In genomic region chr5:87400305-87400899, GRCh38 we compare ENCODE assay signal across 9 cellular contexts. TPM values are rescaled to one million over a fixed set of nuclear protein-coding genes. Genes with fewer than 3 reads are reported as not detected.
DNase-seq lines count a peak whose midpoint lies in the region; ATAC-seq, FAIRE-seq and TF ChIP-seq lines count a peak whose summit lies in the region.
"Had no signal": no experiment of that assay in that cellular context is flagged by ENCODE, and none has a peak within 500 bp of the region (broad histone marks: within the 10 kb centered on the region; RNA-seq: fewer than 3 reads in every experiment).

No MANE protein-coding gene starts in this region.

- H3K4me1 ChIP-seq in smooth muscle cell (ENCODE audit: low read depth) = no peaks in the 10 kb centered on the region
- H3K4me1 ChIP-seq: BLaER1 had no signal

- peaks cover 35% of the 10 kb centered on the region for H3K36me3 ChIP-seq in smooth muscle cell (ENCODE audit: low read depth)
- peaks cover 23% of the 10 kb centered on the region for H3K36me3 ChIP-seq in H7 (replicated peaks; ENCODE audit: control insufficient read depth, insufficient read depth, low read length)

- TF ChIP-seq CTCF in smooth muscle cell (IDR thresholded peaks at IDR 0.05; ENCODE audit: borderline replicate concordance, insufficient read depth, poor library complexity, severe bottlenecking) = peak; percentile 60

- no peak overlapping the region for H3K4me3 ChIP-seq in smooth muscle cell
- no peak overlapping the region for H3K4me3 ChIP-seq in H7 (ENCODE audit: insufficient read depth, low read depth, low read length)
- H3K4me3 ChIP-seq: BLaER1 had no signal

- ATAC-seq in GM21529 (IDR thresholded peaks at IDR 0.05; ENCODE audit: unreplicated experiment) = peak; percentile 86

- H2AFZ ChIP-seq in smooth muscle cell (ENCODE audit: low read depth) = no peak overlapping the region

- 86% methylated on average over 4 of the region's 4 CpGs for WGBS in smooth muscle cell (ENCODE audit: low lambda C conversion rate)

- in situ Hi-C loops in KBM-7 (cut with MboI; ENCODE audit: low pct_unique_long_range_greater_than_20kb, low sequenced_read_pairs) = no loop called here

- H3K27me3 ChIP-seq in smooth muscle cell (ENCODE audit: low read depth) (no peaks in the 10 kb centered on the region), H7 (ENCODE audit: control insufficient read depth, insufficient read depth, low read length) (no peaks in the 10 kb centered on the region)
- H3K27me3 ChIP-seq: BLaER1 had no signal

- H3K79me2 ChIP-seq in smooth muscle cell (ENCODE audit: low read depth) = no peaks in the 10 kb centered on the region

- H3K9me3 ChIP-seq in smooth muscle cell (replicated peaks; ENCODE audit: low read depth) = peaks cover 8% of the 10 kb centered on the region
- H3K9me3 ChIP-seq: BLaER1 had no signal

- DNase-seq in DMS153 treated with DMSO at 0.1 percent for 48 hours (lab: John Stamatoyannopoulos, UW; ENCODE audit: unreplicated experiment) (peak; percentile 0), DMS153 (lab: John Stamatoyannopoulos, UW) (no peak), KBM-7 (peak; percentile 51), SW480 (ENCODE audit: low spot score) (peak; percentile 48), frontal cortex (ENCODE audit: low spot score in 2 of 2) (peak in 1 of 2 donors; percentile 18), smooth muscle cell (lab: John Stamatoyannopoulos, UW; ENCODE audit: unreplicated experiment) (no peak), H7 (no peak)

- peaks cover 18% of the 10 kb centered on the region for H4K20me1 ChIP-seq in smooth muscle cell (ENCODE audit: low read depth)

- peak; percentile 51 for FAIRE-seq in frontal cortex (lab: Jason Lieb, UNC)

- H3K4me2 ChIP-seq in smooth muscle cell = no peak overlapping the region
- H3K4me2 ChIP-seq: BLaER1 had no signal

- H3K9ac ChIP-seq in smooth muscle cell (ENCODE audit: low read depth) = no peak overlapping the region
- H3K9ac ChIP-seq: BLaER1 had no signal

- no peak overlapping the region for H3K27ac ChIP-seq in smooth muscle cell (ENCODE audit: low read depth)
- H3K27ac ChIP-seq: BLaER1 had no signal

- peaks cover 19% of the 10 kb centered on the region for H3F3A ChIP-seq in smooth muscle cell (ENCODE audit: low read depth)

RNA-seq across cellular contexts. Expression of gene CCNH, which starts 12.3 kb away (rescaled TPM):
- total RNA-seq in frontal cortex (118 TPM), smooth muscle cell (96.7 and 97.0 TPM in 2 replicates)
- polyA plus RNA-seq in smooth muscle cell = 33.2 and 36.8 TPM in 2 replicates
- total RNA-seq in H7 (2014; rRNA removed; shearing (Covaris generic)) = 44.3 and 54.4 TPM in 2 replicates

Comparison
In these comparisons a context has a peak if more than half of its experiments do, and no peak if none do; other contexts are left out.
1. DNase-seq: peak in DMS153 treated with DMSO at 0.1 percent for 48 hours (single experiment), KBM-7 (single experiment) and SW480 (single experiment); none in DMS153 (single experiment), smooth muscle cell (single experiment) and H7 (single experiment).